39 cellular contexts compared by ENCODE assay signal in the genomic region with DNA sequence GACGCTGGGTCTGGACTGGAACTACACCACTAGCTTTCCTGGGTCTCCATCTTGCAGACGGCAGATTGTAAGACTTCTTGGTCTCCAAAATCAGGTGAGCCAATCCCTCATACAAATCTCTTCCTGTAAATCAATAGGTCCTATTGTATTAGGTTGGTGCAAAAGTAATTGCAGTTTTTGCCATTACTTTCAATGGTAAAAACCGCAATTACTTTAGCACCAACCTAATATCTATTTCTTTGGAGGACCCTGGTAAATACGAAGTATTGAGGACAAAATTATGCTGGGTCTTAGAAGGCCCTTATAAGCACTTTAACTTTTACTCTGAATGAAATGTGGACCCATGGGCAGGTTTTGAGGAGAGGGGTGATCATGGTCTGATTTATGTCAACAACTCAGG.
"Had no signal": no experiment of that assay in that cellular context is flagged by ENCODE, and none has a peak within 500 bp of the region (broad histone marks: within the 10 kb centered on the region; RNA-seq: fewer than 3 reads in every experiment).

No MANE protein-coding gene starts in this region.

- H3K9me3 ChIP-seq: adrenal gland, ascending aorta, body of pancreas, breast epithelium had no signal

- H3K4me3 Mint-ChIP-seq: activated naive CD4-positive, alpha-beta T cell treated with anti-CD3 and anti-CD28 coated beads for 36 hours; activated naive CD4-positive, alpha-beta T cell treated with anti-CD3 and anti-CD28 coated beads, Interleukin-2, amount 10 ng/mL, durations not matched to agents 7 days and 5 days; activated naive CD4-positive, alpha-beta T cell treated with anti-CD3 and anti-CD28 coated beads, Interleukin-2, amount 50 U/mL, for 24 hours; activated naive CD8-positive, alpha-beta T cell; activated naive CD8-positive, alpha-beta T cell treated with anti-CD3 and anti-CD28 coated beads, Interleukin-2, amount 10 ng/mL, durations not matched to agents 7 days and 5 days; activated naive CD8-positive, alpha-beta T cell treated with anti-CD3 and anti-CD28 coated beads, Interleukin-2, amount 50 U/mL, for 24 hours; activated T-cell treated with anti-CD3 and anti-CD28 coated beads, Interleukin-2, amount 50 U/mL, for 24 hours; activated T-cell treated with anti-CD3 and anti-CD28 coated beads, Interleukin-2, amount 50 U/mL, for 4 hours; activated T-cell treated with anti-CD3 and anti-CD28 coated beads, Interleukin-2, amount 50 U/mL, for 72 hours; activated T-helper 1 cell treated with anti-CD3 and anti-CD28 coated beads, Interleukin-12 subunit alpha, Interleukin-12 subunit beta, Interleukin-2, Interleukin-4 antibody, amounts not matched to agents 30 ng/mL and 10 ng/mL and 1 ng/mL, durations not matched to agents 14 hours and 24 hours and 36 hours; activated T-helper 17 cell treated with anti-CD3 and anti-CD28 coated beads, Interleukin-2, amount 50 U/mL, for 72 hours; central memory CD8-positive, alpha-beta T cell had no signal

- H3K36me3 ChIP-seq: adrenal gland, ascending aorta, brain microvascular endothelial cell, breast epithelium, cardiac muscle cell had no signal

- H3K27ac Mint-ChIP-seq: activated naive CD4-positive, alpha-beta T cell treated with anti-CD3 and anti-CD28 coated beads for 36 hours; activated naive CD4-positive, alpha-beta T cell treated with anti-CD3 and anti-CD28 coated beads, Interleukin-2, amount 10 ng/mL, durations not matched to agents 7 days and 5 days; activated naive CD4-positive, alpha-beta T cell treated with anti-CD3 and anti-CD28 coated beads, Interleukin-2, amount 50 U/mL, for 24 hours; activated naive CD4-positive, alpha-beta T cell treated with anti-CD3 and anti-CD28 coated beads, Interleukin-2, amount 50 U/mL, for 72 hours; activated naive CD8-positive, alpha-beta T cell; activated naive CD8-positive, alpha-beta T cell treated with anti-CD3 and anti-CD28 coated beads, Interleukin-2, amount 10 ng/mL, durations not matched to agents 7 days and 5 days; activated naive CD8-positive, alpha-beta T cell treated with anti-CD3 and anti-CD28 coated beads, Interleukin-2, amount 50 U/mL, for 24 hours; activated T-cell treated with anti-CD3 and anti-CD28 coated beads, Interleukin-2, amount 50 U/mL, for 24 hours; activated T-cell treated with anti-CD3 and anti-CD28 coated beads, Interleukin-2, amount 50 U/mL, for 72 hours; activated T-helper 1 cell treated with anti-CD3 and anti-CD28 coated beads, Interleukin-12 subunit alpha, Interleukin-12 subunit beta, Interleukin-2, Interleukin-4 antibody, amounts not matched to agents 30 ng/mL and 10 ng/mL and 1 ng/mL, durations not matched to agents 14 hours and 24 hours and 36 hours; activated T-helper 17 cell treated with anti-CD3 and anti-CD28 coated beads, Interleukin-2, amount 50 U/mL, for 72 hours; activated T-helper 2 cell treated with anti-CD3 and anti-CD28 coated beads, Interferon-gamma antibody, Interleukin-2, Interleukin-4, amounts not matched to agents 10 μg/mL and 5 μg/mL and 100 μg/mL, durations not matched to agents 14 hours and 24 hours and 36 hours; brain had no signal

- ATAC-seq: activated naive CD4-positive, alpha-beta T cell treated with anti-CD3 and anti-CD28 coated beads, Interleukin-2, amount 50 U/mL, for 72 hours; activated naive CD8-positive, alpha-beta T cell treated with anti-CD3 and anti-CD28 coated beads, Interleukin-2, amount 50 U/mL, for 24 hours; activated T-cell treated with anti-CD3 and anti-CD28 coated beads, Interleukin-2, amount 50 U/mL, for 4 hours; activated T-cell treated with anti-CD3 and anti-CD28 coated beads, Interleukin-2, amount 50 U/mL, for 72 hours; activated T-helper 17 cell treated with anti-CD3 and anti-CD28 coated beads, Interleukin-2, amount 50 U/mL, for 72 hours; body of pancreas had no signal

- H3K4me1 Mint-ChIP-seq: activated naive CD4-positive, alpha-beta T cell treated with anti-CD3 and anti-CD28 coated beads, Interleukin-2, amount 10 ng/mL, durations not matched to agents 7 days and 5 days; activated naive CD4-positive, alpha-beta T cell treated with anti-CD3 and anti-CD28 coated beads, Interleukin-2, amount 50 U/mL, for 24 hours; activated naive CD8-positive, alpha-beta T cell treated with anti-CD3 and anti-CD28 coated beads, Interleukin-2, amount 10 ng/mL, durations not matched to agents 7 days and 5 days; activated naive CD8-positive, alpha-beta T cell treated with anti-CD3 and anti-CD28 coated beads, Interleukin-2, amount 50 U/mL, for 24 hours; activated T-helper 17 cell treated with anti-CD3 and anti-CD28 coated beads, Interleukin-2, amount 50 U/mL, for 72 hours; brain; central memory CD8-positive, alpha-beta T cell had no signal

- H3K4me1 ChIP-seq: adrenal gland, ascending aorta, body of pancreas, breast epithelium had no signal

- H3K27ac ChIP-seq: adrenal gland, ascending aorta, body of pancreas, brain microvascular endothelial cell, breast epithelium, cardiac muscle cell had no signal

- H3K36me3 Mint-ChIP-seq: activated naive CD4-positive, alpha-beta T cell treated with anti-CD3 and anti-CD28 coated beads, Interleukin-2, amount 10 ng/mL, durations not matched to agents 7 days and 5 days; activated naive CD4-positive, alpha-beta T cell treated with anti-CD3 and anti-CD28 coated beads, Interleukin-2, amount 50 U/mL, for 24 hours; activated naive CD4-positive, alpha-beta T cell treated with anti-CD3 and anti-CD28 coated beads, Interleukin-2, amount 50 U/mL, for 72 hours; activated naive CD8-positive, alpha-beta T cell; activated naive CD8-positive, alpha-beta T cell treated with anti-CD3 and anti-CD28 coated beads, Interleukin-2, amount 10 ng/mL, durations not matched to agents 7 days and 5 days; brain had no signal

- FAIRE-seq: astrocyte, bronchial epithelial cell had no signal

- H3K4me3 ChIP-seq: adrenal gland, ascending aorta, body of pancreas, breast epithelium, cardiac muscle cell had no signal

- H3K9me3 Mint-ChIP-seq: activated naive CD4-positive, alpha-beta T cell treated with anti-CD3 and anti-CD28 coated beads, Interleukin-2, amount 10 ng/mL, durations not matched to agents 7 days and 5 days; activated naive CD4-positive, alpha-beta T cell treated with anti-CD3 and anti-CD28 coated beads, Interleukin-2, amount 50 U/mL, for 24 hours; activated naive CD8-positive, alpha-beta T cell treated with anti-CD3 and anti-CD28 coated beads, Interleukin-2, amount 10 ng/mL, durations not matched to agents 7 days and 5 days; activated T-cell treated with anti-CD3 and anti-CD28 coated beads, Interleukin-2, amount 50 U/mL, for 24 hours; activated T-cell treated with anti-CD3 and anti-CD28 coated beads, Interleukin-2, amount 50 U/mL, for 4 hours; activated T-cell treated with anti-CD3 and anti-CD28 coated beads, Interleukin-2, amount 50 U/mL, for 72 hours; activated T-helper 1 cell treated with anti-CD3 and anti-CD28 coated beads, Interleukin-12 subunit alpha, Interleukin-12 subunit beta, Interleukin-2, Interleukin-4 antibody, amounts not matched to agents 30 ng/mL and 10 ng/mL and 1 ng/mL, durations not matched to agents 14 hours and 24 hours and 36 hours; activated T-helper 17 cell treated with anti-CD3 and anti-CD28 coated beads, Interleukin-2, amount 50 U/mL, for 72 hours; activated T-helper 2 cell treated with anti-CD3 and anti-CD28 coated beads, Interferon-gamma antibody, Interleukin-2, Interleukin-4, amounts not matched to agents 10 μg/mL and 5 μg/mL and 100 μg/mL, durations not matched to agents 14 hours and 24 hours and 36 hours had no signal

- DNase-seq: activated effector memory CD4-positive, alpha-beta T cell treated with anti-CD3 and anti-CD28 coated beads, Interleukin-2, amount 50 U/mL, for 16 hours; activated effector memory CD4-positive, alpha-beta T cell treated with Interleukin-2 at 50 U/mL for 16 hours; activated gamma-delta T cell; activated gamma-delta T cell treated with Interleukin-2 at 50 U/mL for 16 hours; activated naive CD4-positive, alpha-beta T cell; activated naive CD4-positive, alpha-beta T cell treated with anti-CD3 and anti-CD28 coated beads for 36 hours; activated naive CD4-positive, alpha-beta T cell treated with anti-CD3 and anti-CD28 coated beads, Interleukin-2, amount 10 ng/mL, durations not matched to agents 7 days and 5 days; activated naive CD4-positive, alpha-beta T cell treated with anti-CD3 and anti-CD28 coated beads, Interleukin-2, amount 50 U/mL, for 16 hours; activated naive CD4-positive, alpha-beta T cell treated with Interleukin-2 at 50 U/mL for 16 hours; activated naive CD8-positive, alpha-beta T cell treated with anti-CD3 and anti-CD28 coated beads, Interleukin-2, amount 10 ng/mL, durations not matched to agents 7 days and 5 days; activated naive CD8-positive, alpha-beta T cell treated with anti-CD3 and anti-CD28 coated beads, Interleukin-2, amount 50 U/mL, for 24 hours; activated T-cell treated with anti-CD3 and anti-CD28 coated beads, Interleukin-2, amount 50 U/mL, for 1 hour; activated T-cell treated with anti-CD3 and anti-CD28 coated beads, Interleukin-2, amount 50 U/mL, for 24 hours; activated T-cell treated with anti-CD3 and anti-CD28 coated beads, Interleukin-2, amount 50 U/mL, for 4 hours; activated T-cell treated with anti-CD3 and anti-CD28 coated beads, Interleukin-2, amount 50 U/mL, for 48 hours; activated T-cell treated with anti-CD3 and anti-CD28 coated beads, Interleukin-2, amount 50 U/mL, for 72 hours; adrenal gland; amniotic stem cell; amygdala; anterior cingulate cortex; aorta; body of pancreas; brain microvascular endothelial cell; caudate nucleus; central memory CD4-positive, alpha-beta T cell; cerebellar nuclear complex had no signal

- H3K27me3 ChIP-seq: adrenal gland, ascending aorta, body of pancreas, brain microvascular endothelial cell, breast epithelium had no signal
